Comparison of ENCODE assay signal across 14 cellular contexts in genomic region chr1:204295666-204296065, GRCh38.
DNase-seq lines count a peak whose midpoint lies in the region; ATAC-seq and TF ChIP-seq lines count a peak whose summit lies in the region.
"Had no signal": no experiment of that assay in that cellular context is flagged by ENCODE, and none has a peak within 500 bp of the region (broad histone marks: within the 10 kb centered on the region; RNA-seq: fewer than 3 reads in every experiment).

No MANE protein-coding gene starts in this region.

- H3K4me3 ChIP-seq in SJSA1 (no peak overlapping the region), right atrium auricular region (no peak overlapping the region), gastrocnemius medialis (no peak overlapping the region)

- H3K9me3 ChIP-seq in SJSA1 (replicated peaks) (no peaks in the 10 kb centered on the region), right atrium auricular region (no peaks in the 10 kb centered on the region), gastrocnemius medialis (no peaks in the 10 kb centered on the region)

- peaks cover 48% of the 10 kb centered on the region for H3K4me1 ChIP-seq in SJSA1 (replicated peaks)
- peaks cover 0 to 64% of the 10 kb centered on the region in 2 donors for H3K4me1 ChIP-seq in right atrium auricular region
- peaks cover 20 to 22% of the 10 kb centered on the region in 2 donors for H3K4me1 ChIP-seq in gastrocnemius medialis

- intact Hi-C loops in gastrocnemius medialis (cut with DNase I; ENCODE audit: low total_unique reads): no loop called here

- in situ Hi-C loops in gastrocnemius medialis (cut with MboI; ENCODE audit: low sequenced_read_pairs in 4 of 4): no loop called here

- no peaks in the 10 kb centered on the region for H3K27me3 ChIP-seq in SJSA1 (replicated peaks)
- no peaks in the 10 kb centered on the region for H3K27me3 ChIP-seq in right atrium auricular region
- H3K27me3 ChIP-seq in gastrocnemius medialis: peaks cover 0 to 11% (median 4%) of the 10 kb centered on the region in 3 donors

- H3K27ac ChIP-seq in SJSA1 (peak overlapping the region; percentile 61), right atrium auricular region (peak overlapping the region; percentile 62 to 73), gastrocnemius medialis (peak overlapping the region in 3 of 4 donors; percentile 11 to 49 (median 23))

- peak; percentile 35 for DNase-seq in NOMO-1 treated with DMSO at 0.1 percent for 48 hours (lab: John Stamatoyannopoulos, UW; ENCODE audit: unreplicated experiment)
- no peak for DNase-seq in NOMO-1 treated with dmso at 0.1 percent for 144 hours (lab: John Stamatoyannopoulos, UW; ENCODE audit: unreplicated experiment)
- DNase-seq in SJSA1 (ENCODE audit: low read depth in 1 of 2, low spot score in 2 of 2): peak; percentile 69 to 75
- no peak for DNase-seq in right atrium auricular region (ENCODE audit: low spot score)
- no peak for DNase-seq in gastrocnemius medialis
- DNase-seq in kidney tubule cell (ENCODE audit: low spot score): no peak
- DNase-seq in cerebellum (ENCODE audit: low spot score): no peak
- DNase-seq in GM19238 (ENCODE audit: insufficient read length, low spot score): no peak
- DNase-seq: 8988T; activated T-cell treated with anti-CD3 and anti-CD28 coated beads for 4 hours; H7; NCI-H1048; NCI-H526 treated with DMSO at 0.1 percent for 48 hours; stimulated activated naive CD4-positive, alpha-beta T cell treated with Interleukin-2 at 50 U/mL for 16 hours had no signal

- H3K36me3 ChIP-seq in SJSA1: no peaks in the 10 kb centered on the region
- no peaks in the 10 kb centered on the region for H3K36me3 ChIP-seq in right atrium auricular region
- H3K36me3 ChIP-seq in gastrocnemius medialis: no peaks in the 10 kb centered on the region

- no peak for TF ChIP-seq POLR2A in gastrocnemius medialis (IDR thresholded peaks at IDR 0.05)

- no peak for ATAC-seq in gastrocnemius medialis

- TF ChIP-seq CTCF in right atrium auricular region (IDR thresholded peaks at IDR 0.05) (no peak), gastrocnemius medialis (IDR thresholded peaks at IDR 0.05 in 4 of 5, conservative IDR thresholded peaks at IDR 0.05 in 1 of 5) (no peak)

Comparison
In these comparisons a context has a peak if more than half of its experiments do, and no peak if none do; other contexts are left out.
1. DNase-seq: peak in NOMO-1 treated with DMSO at 0.1 percent for 48 hours (single experiment) and SJSA1 (2 of 2); none in NOMO-1 treated with dmso at 0.1 percent for 144 hours (single experiment), right atrium auricular region (single experiment), gastrocnemius medialis (0 of 2), kidney tubule cell (single experiment), cerebellum (single experiment) and GM19238 (single experiment).
2. Peak in every context shown above with its lines, with median percentiles within 50 percentile points of each other: H3K27ac ChIP-seq.